Comparison of ENCODE assay signal across 39 cellular contexts in genomic region chr2:138762515-138762914, GRCh38. TPM values are rescaled to one million over a fixed set of nuclear protein-coding genes. Genes with fewer than 3 reads are reported as not detected.
"Had no signal": no experiment of that assay in that cellular context is flagged by ENCODE, and none has a peak within 500 bp of the region (broad histone marks: within the 10 kb centered on the region; RNA-seq: fewer than 3 reads in every experiment).

No MANE protein-coding gene starts in this region.

- H3K9me3 Mint-ChIP-seq: activated B cell treated with CpG ODN at 0.5 μM for 24 hours; activated CD4-positive, alpha-beta memory T cell treated with anti-CD3 and anti-CD28 coated beads, Interleukin-2, amount 10 ng/mL, durations not matched to agents 7 days and 5 days; activated CD4-positive, alpha-beta T cell treated with anti-CD3 and anti-CD28 coated beads, Interleukin-2, amount 10 ng/mL, durations not matched to agents 7 days and 5 days; activated naive CD4-positive, alpha-beta T cell treated with anti-CD3 and anti-CD28 coated beads, Interleukin-2, amount 10 ng/mL, durations not matched to agents 7 days and 5 days; activated naive CD8-positive, alpha-beta T cell treated with anti-CD3 and anti-CD28 coated beads, Interleukin-2, amount 10 ng/mL, durations not matched to agents 7 days and 5 days; activated naive CD8-positive, alpha-beta T cell treated with anti-CD3 and anti-CD28 coated beads, Interleukin-2, amount 50 U/mL, for 24 hours; activated T-cell treated with anti-CD3 and anti-CD28 coated beads, Interleukin-2, amount 50 U/mL, for 24 hours; activated T-helper 2 cell treated with anti-CD3 and anti-CD28 coated beads, Interferon-gamma antibody, Interleukin-2, Interleukin-4, amounts not matched to agents 10 μg/mL and 5 μg/mL and 100 μg/mL, durations not matched to agents 14 hours and 24 hours and 36 hours; central memory CD8-positive, alpha-beta T cell; T-helper 1 cell treated with Interleukin-12 subunit alpha and Interleukin-12 subunit beta and Interleukin-4 antibody, amounts not matched to agents 30 μg/mL and 1 μg/mL, for 36 hours; T-helper 2 cell treated with Interferon-gamma antibody and Interleukin-4, amounts not matched to agents 5 μg/mL and 100 μg/mL, for 36 hours had no signal

- H3K27me3 Mint-ChIP-seq: activated CD4-positive, alpha-beta memory T cell treated with anti-CD3 and anti-CD28 coated beads, Interleukin-2, amount 10 ng/mL, durations not matched to agents 7 days and 5 days; activated naive CD4-positive, alpha-beta T cell treated with anti-CD3 and anti-CD28 coated beads, Interleukin-2, amount 10 ng/mL, durations not matched to agents 7 days and 5 days; activated naive CD8-positive, alpha-beta T cell treated with anti-CD3 and anti-CD28 coated beads, Interleukin-2, amount 10 ng/mL, durations not matched to agents 7 days and 5 days; activated naive CD8-positive, alpha-beta T cell treated with anti-CD3 and anti-CD28 coated beads, Interleukin-2, amount 50 U/mL, for 24 hours; brain had no signal

- H3K4me3 Mint-ChIP-seq: activated B cell treated with CpG ODN at 0.5 μM for 24 hours; activated CD4-positive, alpha-beta memory T cell treated with anti-CD3 and anti-CD28 coated beads, Interleukin-2, amount 10 ng/mL, durations not matched to agents 7 days and 5 days; activated CD4-positive, alpha-beta T cell treated with anti-CD3 and anti-CD28 coated beads, Interleukin-2, amount 10 ng/mL, durations not matched to agents 7 days and 5 days; activated CD8-positive, alpha-beta memory T cell treated with anti-CD3 and anti-CD28 coated beads, Interleukin-2, amount 10 ng/mL, durations not matched to agents 7 days and 5 days; activated CD8-positive, alpha-beta T cell treated with anti-CD3 and anti-CD28 coated beads, Interleukin-2, amount 10 ng/mL, durations not matched to agents 7 days and 5 days; activated naive CD4-positive, alpha-beta T cell treated with anti-CD3 and anti-CD28 coated beads, Interleukin-2, amount 10 ng/mL, durations not matched to agents 7 days and 5 days; activated naive CD4-positive, alpha-beta T cell treated with anti-CD3 and anti-CD28 coated beads, Interleukin-2, amount 50 U/mL, for 24 hours; activated naive CD8-positive, alpha-beta T cell; activated naive CD8-positive, alpha-beta T cell treated with anti-CD3 and anti-CD28 coated beads, Interleukin-2, amount 10 ng/mL, durations not matched to agents 7 days and 5 days; activated naive CD8-positive, alpha-beta T cell treated with anti-CD3 and anti-CD28 coated beads, Interleukin-2, amount 50 U/mL, for 24 hours; activated T-cell treated with anti-CD3 and anti-CD28 coated beads, Interleukin-2, amount 50 U/mL, for 24 hours; brain; central memory CD8-positive, alpha-beta T cell; T-helper 1 cell treated with Interleukin-12 subunit alpha and Interleukin-12 subunit beta and Interleukin-4 antibody, amounts not matched to agents 30 μg/mL and 1 μg/mL, for 36 hours; T-helper 2 cell treated with Interferon-gamma antibody and Interleukin-4, amounts not matched to agents 5 μg/mL and 100 μg/mL, for 36 hours had no signal

- DNase-seq: activated B cell treated with CpG ODN at 0.5 μM for 24 hours; activated CD4-positive, alpha-beta memory T cell treated with anti-CD3 and anti-CD28 coated beads, Interleukin-2, amount 10 ng/mL, durations not matched to agents 7 days and 5 days; activated CD4-positive, alpha-beta T cell treated with anti-CD3 and anti-CD28 coated beads for 48 hours; activated CD4-positive, alpha-beta T cell treated with anti-CD3 and anti-CD28 coated beads, Interleukin-2, amount 10 ng/mL, durations not matched to agents 7 days and 5 days; activated CD4-positive, alpha-beta T cell treated with anti-CD3 and anti-CD28 coated beads, Interleukin-2, amount 50 U/mL, for 48 hours; activated CD4-positive, CD25-positive, alpha-beta regulatory T cell treated with anti-CD3 and anti-CD28 coated beads, Interleukin-2, amount 50 U/mL, for 72 hours; activated CD8-positive, alpha-beta memory T cell treated with anti-CD3 and anti-CD28 coated beads for 24 hours; activated CD8-positive, alpha-beta memory T cell treated with anti-CD3 and anti-CD28 coated beads, Interleukin-2, amount 10 ng/mL, durations not matched to agents 7 days and 5 days; activated CD8-positive, alpha-beta memory T cell treated with anti-CD3 and anti-CD28 coated beads, Interleukin-2, amount 50 U/mL, for 48 hours; activated CD8-positive, alpha-beta T cell treated with anti-CD3 and anti-CD28 coated beads, Interleukin-2, amount 10 ng/mL, durations not matched to agents 7 days and 5 days; activated effector memory CD4-positive, alpha-beta T cell treated with Interleukin-2 at 50 U/mL for 16 hours; activated gamma-delta T cell; activated naive CD4-positive, alpha-beta T cell treated with anti-CD3 and anti-CD28 coated beads, Interleukin-2, amount 10 ng/mL, durations not matched to agents 7 days and 5 days; activated naive CD4-positive, alpha-beta T cell treated with Interleukin-2 at 50 U/mL for 16 hours; activated naive CD8-positive, alpha-beta T cell treated with anti-CD3 and anti-CD28 coated beads, Interleukin-2, amount 10 ng/mL, durations not matched to agents 7 days and 5 days; activated naive CD8-positive, alpha-beta T cell treated with anti-CD3 and anti-CD28 coated beads, Interleukin-2, amount 50 U/mL, for 24 hours; activated T-cell treated with anti-CD3 and anti-CD28 coated beads, Interleukin-2, amount 50 U/mL, for 24 hours; activated T-cell treated with anti-CD3 and anti-CD28 coated beads, Interleukin-2, amount 50 U/mL, for 48 hours; amygdala; anterior cingulate cortex; caudate nucleus; cerebellar nuclear complex; T-helper 1 cell; T-helper 2 cell; T-helper 9 cell had no signal

- FAIRE-seq: bronchial epithelial cell, TTC549 had no signal

- H3K4me1 Mint-ChIP-seq: activated B cell treated with CpG ODN at 0.5 μM for 24 hours; activated CD4-positive, alpha-beta memory T cell treated with anti-CD3 and anti-CD28 coated beads, Interleukin-2, amount 10 ng/mL, durations not matched to agents 7 days and 5 days; activated CD4-positive, alpha-beta T cell treated with anti-CD3 and anti-CD28 coated beads, Interleukin-2, amount 10 ng/mL, durations not matched to agents 7 days and 5 days; activated CD8-positive, alpha-beta memory T cell treated with anti-CD3 and anti-CD28 coated beads, Interleukin-2, amount 10 ng/mL, durations not matched to agents 7 days and 5 days; activated naive CD4-positive, alpha-beta T cell treated with anti-CD3 and anti-CD28 coated beads, Interleukin-2, amount 10 ng/mL, durations not matched to agents 7 days and 5 days; activated naive CD4-positive, alpha-beta T cell treated with anti-CD3 and anti-CD28 coated beads, Interleukin-2, amount 50 U/mL, for 24 hours; activated naive CD8-positive, alpha-beta T cell treated with anti-CD3 and anti-CD28 coated beads, Interleukin-2, amount 10 ng/mL, durations not matched to agents 7 days and 5 days; activated naive CD8-positive, alpha-beta T cell treated with anti-CD3 and anti-CD28 coated beads, Interleukin-2, amount 50 U/mL, for 24 hours; central memory CD8-positive, alpha-beta T cell had no signal

- H3K36me3 ChIP-seq: ascending aorta, cardiac muscle cell had no signal

- H3K27ac ChIP-seq: ascending aorta, cardiac muscle cell, VCaP had no signal

- H3K27me3 ChIP-seq: ascending aorta, cardiac muscle cell had no signal

- ATAC-seq: activated CD8-positive, alpha-beta memory T cell treated with anti-CD3 and anti-CD28 coated beads, Interleukin-2, amount 10 ng/mL, durations not matched to agents 7 days and 5 days; activated CD8-positive, alpha-beta T cell treated with anti-CD3 and anti-CD28 coated beads, Interleukin-2, amount 10 ng/mL, durations not matched to agents 7 days and 5 days; activated naive CD8-positive, alpha-beta T cell treated with anti-CD3 and anti-CD28 coated beads, Interleukin-2, amount 50 U/mL, for 24 hours had no signal

- H3K4me1 ChIP-seq: ascending aorta had no signal

- H3K36me3 Mint-ChIP-seq: activated CD8-positive, alpha-beta memory T cell treated with anti-CD3 and anti-CD28 coated beads, Interleukin-2, amount 10 ng/mL, durations not matched to agents 7 days and 5 days; activated naive CD4-positive, alpha-beta T cell treated with anti-CD3 and anti-CD28 coated beads, Interleukin-2, amount 10 ng/mL, durations not matched to agents 7 days and 5 days; activated naive CD4-positive, alpha-beta T cell treated with anti-CD3 and anti-CD28 coated beads, Interleukin-2, amount 50 U/mL, for 24 hours; activated naive CD8-positive, alpha-beta T cell; activated naive CD8-positive, alpha-beta T cell treated with anti-CD3 and anti-CD28 coated beads, Interleukin-2, amount 10 ng/mL, durations not matched to agents 7 days and 5 days; brain had no signal

- H3K27ac Mint-ChIP-seq: activated B cell treated with CpG ODN at 0.5 μM for 24 hours; activated CD4-positive, alpha-beta memory T cell treated with anti-CD3 and anti-CD28 coated beads, Interleukin-2, amount 10 ng/mL, durations not matched to agents 7 days and 5 days; activated CD4-positive, alpha-beta T cell treated with anti-CD3 and anti-CD28 coated beads, Interleukin-2, amount 10 ng/mL, durations not matched to agents 7 days and 5 days; activated CD8-positive, alpha-beta memory T cell treated with anti-CD3 and anti-CD28 coated beads, Interleukin-2, amount 10 ng/mL, durations not matched to agents 7 days and 5 days; activated CD8-positive, alpha-beta T cell treated with anti-CD3 and anti-CD28 coated beads, Interleukin-2, amount 10 ng/mL, durations not matched to agents 7 days and 5 days; activated naive CD4-positive, alpha-beta T cell treated with anti-CD3 and anti-CD28 coated beads, Interleukin-2, amount 10 ng/mL, durations not matched to agents 7 days and 5 days; activated naive CD4-positive, alpha-beta T cell treated with anti-CD3 and anti-CD28 coated beads, Interleukin-2, amount 50 U/mL, for 24 hours; activated naive CD8-positive, alpha-beta T cell; activated naive CD8-positive, alpha-beta T cell treated with anti-CD3 and anti-CD28 coated beads, Interleukin-2, amount 10 ng/mL, durations not matched to agents 7 days and 5 days; activated naive CD8-positive, alpha-beta T cell treated with anti-CD3 and anti-CD28 coated beads, Interleukin-2, amount 50 U/mL, for 24 hours; activated T-cell treated with anti-CD3 and anti-CD28 coated beads, Interleukin-2, amount 50 U/mL, for 24 hours; activated T-helper 2 cell treated with anti-CD3 and anti-CD28 coated beads, Interferon-gamma antibody, Interleukin-2, Interleukin-4, amounts not matched to agents 10 μg/mL and 5 μg/mL and 100 μg/mL, durations not matched to agents 14 hours and 24 hours and 36 hours; T-helper 1 cell treated with Interleukin-12 subunit alpha and Interleukin-12 subunit beta and Interleukin-4 antibody, amounts not matched to agents 30 μg/mL and 1 μg/mL, for 36 hours; T-helper 2 cell treated with Interferon-gamma antibody and Interleukin-4, amounts not matched to agents 5 μg/mL and 100 μg/mL, for 36 hours had no signal

- H3K9me3 ChIP-seq: ascending aorta had no signal

- H3K4me3 ChIP-seq: ascending aorta, cardiac muscle cell had no signal

RNA-seq across cellular contexts. Expression of gene NXPH2, which starts 17.7 kb away (rescaled TPM):
- total RNA-seq: activated B cell treated with CpG ODN at 0.5 μM for 24 hours; activated CD4-positive, alpha-beta memory T cell treated with anti-CD3 and anti-CD28 coated beads, Interleukin-2, amount 10 ng/mL, durations not matched to agents 7 days and 5 days; activated CD4-positive, alpha-beta T cell treated with anti-CD3 and anti-CD28 coated beads, Interleukin-2, amount 10 ng/mL, durations not matched to agents 7 days and 5 days; activated CD8-positive, alpha-beta memory T cell treated with anti-CD3 and anti-CD28 coated beads, Interleukin-2, amount 10 ng/mL, durations not matched to agents 7 days and 5 days; activated CD8-positive, alpha-beta T cell treated with anti-CD3 and anti-CD28 coated beads, Interleukin-2, amount 10 ng/mL, durations not matched to agents 7 days and 5 days; activated naive CD8-positive, alpha-beta T cell treated with anti-CD3 and anti-CD28 coated beads, Interleukin-2, amount 10 ng/mL, durations not matched to agents 7 days and 5 days; activated T-helper 2 cell treated with anti-CD3 and anti-CD28 coated beads, Interferon-gamma antibody, Interleukin-2, Interleukin-4, amounts not matched to agents 10 μg/mL and 5 μg/mL and 100 μg/mL, durations not matched to agents 14 hours and 24 hours and 36 hours; ascending aorta; bronchial epithelial cell; chondrocyte had no signal
- polyA plus RNA-seq: adipose tissue had no signal
